In the genomic region with DNA sequence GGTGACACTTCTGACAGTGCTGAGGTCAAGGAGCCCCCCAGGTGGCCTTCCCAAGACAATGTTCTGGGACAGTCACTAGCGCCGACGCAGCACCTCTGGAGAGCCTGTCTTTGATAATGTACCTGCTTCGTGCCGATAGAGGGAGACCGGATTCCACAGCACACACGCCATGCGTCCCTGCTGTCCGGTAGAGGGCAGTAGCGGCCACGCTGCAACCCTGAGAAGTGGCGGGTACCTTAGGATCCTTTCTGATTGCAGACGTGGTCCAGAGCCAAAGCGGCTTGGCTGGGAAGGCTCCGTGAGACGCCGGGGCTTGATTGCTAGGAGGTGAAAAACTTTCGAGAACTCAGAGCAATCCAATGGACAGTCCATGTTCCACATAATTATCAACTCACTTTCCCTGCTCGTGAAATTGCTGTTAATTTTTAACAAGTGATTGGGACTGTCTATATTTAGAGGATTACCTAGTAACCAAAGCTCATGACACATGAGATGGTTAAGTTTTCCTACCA, we compare ENCODE assay signal across 9 cellular contexts. TPM values are rescaled to one million over a fixed set of nuclear protein-coding genes. Genes with fewer than 3 reads are reported as not detected.
A peak's percentile ranks its signal among the peaks of the same experiment; 100 is the strongest.
DNase-seq lines count a peak whose midpoint lies in the region; FAIRE-seq and TF ChIP-seq lines count a peak whose summit lies in the region.
"Had no signal": no experiment of that assay in that cellular context is flagged by ENCODE, and none has a peak within 500 bp of the region (broad histone marks: within the 10 kb centered on the region; RNA-seq: fewer than 3 reads in every experiment).

No MANE protein-coding gene starts in this region.

- no peaks in the 10 kb centered on the region for H3K9me3 ChIP-seq in HAP-1

- peak; percentile 47 for DNase-seq in GM06990 (ENCODE audit: extremely low read depth, insufficient read length)
- peak; percentile 84 to 87 for DNase-seq in HAP-1 (ENCODE audit: low spot score in 2 of 2)
- DNase-seq in M059J (ENCODE audit: low read depth), result peak; percentile 84
- DNase-seq in SHP77 treated with DMSO at 0.1 percent for 48 hours (lab: John Stamatoyannopoulos, UW), result peak; percentile 75
- peak; percentile 56 for DNase-seq in activated gamma-delta T cell treated with anti-CD3 and anti-CD28 coated beads, Interleukin-2, amount 50 U/mL, for 16 hours (ENCODE audit: low read depth)
- peak; percentile 90 for DNase-seq in glutamatergic neuron
- peak; percentile 91 for DNase-seq in posterior vena cava (ENCODE audit: low spot score)
- peak; percentile 68 for DNase-seq in urothelium cell line (ENCODE audit: low spot score)

- H3K27me3 ChIP-seq in GM06990 (replicated peaks; ENCODE audit: control insufficient read depth, insufficient read depth, low read length) (no peaks in the 10 kb centered on the region; the same call in 1 of the 2 replicates), HAP-1 (ENCODE audit: low read depth) (peaks cover 38% of the 10 kb centered on the region)

- H3K36me3 ChIP-seq in GM06990 (ENCODE audit: control insufficient read depth, insufficient read depth, low read length) (no peaks in the 10 kb centered on the region), HAP-1 (replicated peaks) (no peaks in the 10 kb centered on the region)

- H3K4me1 ChIP-seq in HAP-1, result no peaks in the 10 kb centered on the region

- no peaks in the 10 kb centered on the region for H3K9me3 Mint-ChIP-seq in glutamatergic neuron (ENCODE audit: unreplicated experiment)

- H3K4me3 ChIP-seq in GM06990 (replicated peaks; ENCODE audit: low read depth, low read length), result no peak overlapping the region
- no peak overlapping the region for H3K4me3 ChIP-seq in HAP-1

- in situ Hi-C loops in HAP-1 (cut with MboI; ENCODE audit: low sequenced_read_pairs), result loop anchor here (10.0 kb wide), 1 partner anchor 381 kb away; no protein-coding TSS in a partner anchor

- no peaks in the 10 kb centered on the region for H3K36me3 Mint-ChIP-seq in glutamatergic neuron (ENCODE audit: unreplicated experiment)

- H3K27ac Mint-ChIP-seq in glutamatergic neuron (ENCODE audit: unreplicated experiment), result no peak overlapping the region

- intact Hi-C loops in posterior vena cava (cut with DNase I), result no loop called here

- no peaks in the 10 kb centered on the region for H3K27me3 Mint-ChIP-seq in glutamatergic neuron (ENCODE audit: unreplicated experiment)

- FAIRE-seq in urothelium cell line (lab: Jason Lieb, UNC), result peak; percentile 85

- H3K4me3 Mint-ChIP-seq in glutamatergic neuron (ENCODE audit: unreplicated experiment), result no peak overlapping the region

- no peaks in the 10 kb centered on the region for H3K4me1 Mint-ChIP-seq in glutamatergic neuron (ENCODE audit: low read depth, unreplicated experiment)

- TF ChIP-seq CTCF in GM06990 (IDR thresholded peaks at IDR 0.05; ENCODE audit: insufficient read depth, low read length, poor library complexity, severe bottlenecking), result peak; percentile 100
- TF ChIP-seq CTCF in glutamatergic neuron (IDR thresholded peaks at IDR 0.05; ENCODE audit: partially characterized antibody, unreplicated experiment), result peak; percentile 88

RNA-seq across cellular contexts. Expression of gene BARX2, which starts 11.4 kb away (rescaled TPM):
- not detected in 2 replicates for total RNA-seq in M059J (2014; rRNA removed; shearing (Covaris generic))
- total RNA-seq in glutamatergic neuron (ENCODE audit: unreplicated experiment) (not detected), posterior vena cava (not detected)
- total RNA-seq: subcutaneous adipose tissue had no signal
